Comparison of ENCODE assay signal across 22 cellular contexts in the genomic region with DNA sequence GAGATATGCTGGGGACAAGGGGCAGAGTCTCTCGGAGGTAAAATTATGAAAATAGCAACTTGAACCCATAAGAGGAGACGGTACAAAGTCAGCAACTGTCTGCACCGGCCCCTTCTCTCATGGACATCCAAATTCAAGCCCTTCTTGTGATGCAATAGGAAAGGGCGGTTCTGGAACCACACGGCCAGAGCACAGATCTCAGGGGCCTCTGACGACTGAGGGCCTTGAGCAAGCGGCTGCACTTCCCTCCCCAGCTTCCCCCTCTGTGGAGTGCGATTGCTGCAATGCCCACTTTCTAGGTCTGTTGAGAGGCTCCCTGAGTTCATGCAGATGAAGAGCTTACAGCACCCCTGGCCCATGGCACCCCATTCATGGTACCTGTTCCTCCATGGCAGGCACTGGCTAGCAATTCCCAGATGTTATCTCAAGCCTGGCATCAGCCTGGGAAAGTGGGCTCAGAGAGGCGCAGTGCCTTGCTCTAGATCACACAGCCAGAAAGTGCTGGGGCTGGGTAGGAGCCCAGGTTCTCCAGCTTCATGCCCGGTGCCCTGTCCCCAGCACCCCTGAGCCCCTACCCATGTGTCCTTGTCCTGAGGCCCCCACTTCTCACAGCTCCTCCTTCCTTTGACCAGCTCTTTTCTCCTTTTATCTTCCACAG. TPM values are rescaled to one million over a fixed set of nuclear protein-coding genes. Genes with fewer than 3 reads are reported as not detected.
DNase-seq lines count a peak whose midpoint lies in the region; ATAC-seq and TF ChIP-seq lines count a peak whose summit lies in the region.
"Had no signal": no experiment of that assay in that cellular context is flagged by ENCODE, and none has a peak within 500 bp of the region (broad histone marks: within the 10 kb centered on the region; RNA-seq: fewer than 3 reads in every experiment).

No MANE protein-coding gene starts in this region.

- H3K27ac ChIP-seq in left ventricle myocardium inferior (replicated peaks), result no peak overlapping the region
- H3K27ac ChIP-seq: breast epithelium, thyroid gland had no signal

- no peak overlapping the region for H3K4me3 ChIP-seq in left ventricle myocardium inferior
- H3K4me3 ChIP-seq: breast epithelium, thyroid gland had no signal

- peak; percentile 66 to 69 for DNase-seq in Kasumi-1 (lab: John Stamatoyannopoulos, UW)
- peak; percentile 95 for DNase-seq in SIG-M5 treated with dmso at 0.1 percent for 504 hours (lab: John Stamatoyannopoulos, UW; ENCODE audit: unreplicated experiment)
- peak; percentile 21 for DNase-seq in left ventricle myocardium inferior
- no peak for DNase-seq in sciatic nerve (ENCODE audit: low spot score)
- DNase-seq in NCI-H1436 (lab: John Stamatoyannopoulos, UW), result no peak
- DNase-seq in DMS153 (lab: John Stamatoyannopoulos, UW), result no peak
- DNase-seq in activated CD4-positive, alpha-beta T cell treated with anti-CD3 and anti-CD28 coated beads, Interleukin-2, amount 10 ng/mL, durations not matched to agents 7 days and 5 days, result no peak
- no peak for DNase-seq in NK-92 treated with Interleukin-12 subunit alpha and Interleukin-12 subunit beta, amount 100 ng/mL, for 24 hours (lab: John Stamatoyannopoulos, UW)
- DNase-seq: activated CD4-positive, alpha-beta T cell treated with anti-CD3 and anti-CD28 coated beads for 36 hours; activated CD8-positive, alpha-beta memory T cell treated with anti-CD3 and anti-CD28 coated beads, Interleukin-2, amount 10 ng/mL, durations not matched to agents 7 days and 5 days; activated naive CD8-positive, alpha-beta T cell treated with anti-CD3 and anti-CD28 coated beads, Interleukin-2, amount 50 U/mL, for 24 hours; hippocampal formation; islet precursor cell; KG1; NCI-H2171 treated with DMSO at 0.1 percent for 48 hours; retina; stimulated activated naive B cell treated with anti-CD40 and anti-IgM and Interleukin-4, amounts not matched to agents 10 μg/mL and 1 μg/mL and 100 μg/mL, for 72 hours; thyroid gland had no signal

- peaks cover 71% of the 10 kb centered on the region for H3K27me3 ChIP-seq in left ventricle myocardium inferior (ENCODE audit: low read depth)
- H3K27me3 ChIP-seq: thyroid gland had no signal

- intact Hi-C loops in left ventricle myocardium inferior (cut with micrococcal nuclease), result no loop called here
- intact Hi-C loops in sciatic nerve (cut with DNase I), result no loop called here

- ATAC-seq in sciatic nerve, result peak; percentile 22
- ATAC-seq: activated CD4-positive, alpha-beta T cell treated with anti-CD3 and anti-CD28 coated beads for 36 hours; activated CD8-positive, alpha-beta memory T cell treated with anti-CD3 and anti-CD28 coated beads, Interleukin-2, amount 10 ng/mL, durations not matched to agents 7 days and 5 days; activated naive CD8-positive, alpha-beta T cell treated with anti-CD3 and anti-CD28 coated beads, Interleukin-2, amount 50 U/mL, for 24 hours; Panc1; SK-N-SH treated with all-trans-retinoic acid at 6 μM for 48 hours; stimulated activated naive B cell treated with anti-CD40 and anti-IgM and Interleukin-4, amounts not matched to agents 10 μg/mL and 1 μg/mL and 100 μg/mL, for 72 hours had no signal

- no peaks in the 10 kb centered on the region for H3K27me3 Mint-ChIP-seq in activated CD4-positive, alpha-beta T cell treated with anti-CD3 and anti-CD28 coated beads, Interleukin-2, amount 10 ng/mL, durations not matched to agents 7 days and 5 days

- no peaks in the 10 kb centered on the region for H3K36me3 Mint-ChIP-seq in activated CD4-positive, alpha-beta T cell treated with anti-CD3 and anti-CD28 coated beads, Interleukin-2, amount 10 ng/mL, durations not matched to agents 7 days and 5 days (ENCODE audit: low read depth)
- H3K36me3 Mint-ChIP-seq: activated CD8-positive, alpha-beta memory T cell treated with anti-CD3 and anti-CD28 coated beads, Interleukin-2, amount 10 ng/mL, durations not matched to agents 7 days and 5 days had no signal

- H3K36me3 ChIP-seq in left ventricle myocardium inferior, result no peaks in the 10 kb centered on the region
- H3K36me3 ChIP-seq: breast epithelium, thyroid gland had no signal

- CTCF ChIA-PET in activated CD4-positive, alpha-beta T cell treated with anti-CD3 and anti-CD28 coated beads, Interleukin-2, amount 10 ng/mL, durations not matched to agents 7 days and 5 days (lab: Charles Lee), result interaction anchor here (1.1 kb wide), 1 partner anchor 135 kb away, joined by 4 read pairs; no protein-coding TSS in a partner anchor

- H3K9me3 Mint-ChIP-seq in activated CD4-positive, alpha-beta T cell treated with anti-CD3 and anti-CD28 coated beads, Interleukin-2, amount 10 ng/mL, durations not matched to agents 7 days and 5 days, result no peaks in the 10 kb centered on the region
- H3K9me3 Mint-ChIP-seq: activated naive CD8-positive, alpha-beta T cell treated with anti-CD3 and anti-CD28 coated beads, Interleukin-2, amount 50 U/mL, for 24 hours had no signal

- H3K9me3 ChIP-seq in left ventricle myocardium inferior (replicated peaks), result no peaks in the 10 kb centered on the region
- H3K9me3 ChIP-seq: breast epithelium, thyroid gland had no signal

- H3K27ac Mint-ChIP-seq in activated CD4-positive, alpha-beta T cell treated with anti-CD3 and anti-CD28 coated beads, Interleukin-2, amount 10 ng/mL, durations not matched to agents 7 days and 5 days, result no peak overlapping the region
- H3K27ac Mint-ChIP-seq: activated CD4-positive, alpha-beta T cell treated with anti-CD3 and anti-CD28 coated beads for 36 hours; activated CD8-positive, alpha-beta memory T cell treated with anti-CD3 and anti-CD28 coated beads, Interleukin-2, amount 10 ng/mL, durations not matched to agents 7 days and 5 days; activated naive CD8-positive, alpha-beta T cell treated with anti-CD3 and anti-CD28 coated beads, Interleukin-2, amount 50 U/mL, for 24 hours; stimulated activated naive B cell treated with anti-CD40 and anti-IgM and Interleukin-4, amounts not matched to agents 10 μg/mL and 1 μg/mL and 100 μg/mL, for 72 hours had no signal

- no peaks in the 10 kb centered on the region for H3K4me1 Mint-ChIP-seq in activated CD4-positive, alpha-beta T cell treated with anti-CD3 and anti-CD28 coated beads, Interleukin-2, amount 10 ng/mL, durations not matched to agents 7 days and 5 days
- H3K4me1 Mint-ChIP-seq: activated CD4-positive, alpha-beta T cell treated with anti-CD3 and anti-CD28 coated beads for 36 hours; activated CD8-positive, alpha-beta memory T cell treated with anti-CD3 and anti-CD28 coated beads, Interleukin-2, amount 10 ng/mL, durations not matched to agents 7 days and 5 days; activated naive CD8-positive, alpha-beta T cell treated with anti-CD3 and anti-CD28 coated beads, Interleukin-2, amount 50 U/mL, for 24 hours; stimulated activated naive B cell treated with anti-CD40 and anti-IgM and Interleukin-4, amounts not matched to agents 10 μg/mL and 1 μg/mL and 100 μg/mL, for 72 hours had no signal

- H3K4me1 ChIP-seq in left ventricle myocardium inferior, result no peaks in the 10 kb centered on the region
- H3K4me1 ChIP-seq: breast epithelium, thyroid gland had no signal

- POLR2A ChIA-PET in activated CD4-positive, alpha-beta T cell treated with anti-CD3 and anti-CD28 coated beads, Interleukin-2, amount 10 ng/mL, durations not matched to agents 7 days and 5 days (lab: Charles Lee), result no interaction called here

- no peak overlapping the region for H3K4me3 Mint-ChIP-seq in activated CD4-positive, alpha-beta T cell treated with anti-CD3 and anti-CD28 coated beads, Interleukin-2, amount 10 ng/mL, durations not matched to agents 7 days and 5 days
- H3K4me3 Mint-ChIP-seq: activated CD4-positive, alpha-beta T cell treated with anti-CD3 and anti-CD28 coated beads for 36 hours; activated CD8-positive, alpha-beta memory T cell treated with anti-CD3 and anti-CD28 coated beads, Interleukin-2, amount 10 ng/mL, durations not matched to agents 7 days and 5 days; activated naive CD8-positive, alpha-beta T cell treated with anti-CD3 and anti-CD28 coated beads, Interleukin-2, amount 50 U/mL, for 24 hours; stimulated activated naive B cell treated with anti-CD40 and anti-IgM and Interleukin-4, amounts not matched to agents 10 μg/mL and 1 μg/mL and 100 μg/mL, for 72 hours had no signal

- no peak for TF ChIP-seq CTCF in left ventricle myocardium inferior (IDR thresholded peaks at IDR 0.05; ENCODE audit: borderline replicate concordance)

RNA-seq across cellular contexts. Expression of gene CPLX2, which starts 17.7 kb away (rescaled TPM):
- total RNA-seq in left ventricle myocardium inferior (not detected), sciatic nerve (not detected)
- total RNA-seq in activated CD4-positive, alpha-beta T cell treated with anti-CD3 and anti-CD28 coated beads, Interleukin-2, amount 10 ng/mL, durations not matched to agents 7 days and 5 days, result not detected
- total RNA-seq: activated CD4-positive, alpha-beta T cell treated with anti-CD3 and anti-CD28 coated beads for 36 hours; activated CD8-positive, alpha-beta memory T cell treated with anti-CD3 and anti-CD28 coated beads, Interleukin-2, amount 10 ng/mL, durations not matched to agents 7 days and 5 days; breast epithelium; endothelial cell of umbilical vein had no signal

Comparison
In these comparisons a context has a peak if more than half of its experiments do, and no peak if none do; other contexts are left out.
1. DNase-seq: peak in Kasumi-1 (2 of 2), SIG-M5 treated with dmso at 0.1 percent for 504 hours (single experiment) and left ventricle myocardium inferior (single experiment); none in sciatic nerve (single experiment), NCI-H1436 (single experiment), DMS153 (single experiment), activated CD4-positive, alpha-beta T cell treated with anti-CD3 and anti-CD28 coated beads, Interleukin-2, amount 10 ng/mL, durations not matched to agents 7 days and 5 days (single experiment) and NK-92 treated with Interleukin-12 subunit alpha and Interleukin-12 subunit beta, amount 100 ng/mL, for 24 hours (single experiment).